In genomic region chr4:176753049-176753448, GRCh38 we compare ENCODE assay signal across 12 cellular contexts. TPM values are rescaled to one million over a fixed set of nuclear protein-coding genes. Genes with fewer than 3 reads are reported as not detected.
DNase-seq lines count a peak whose midpoint lies in the region; ATAC-seq and TF ChIP-seq lines count a peak whose summit lies in the region.
"Had no signal": no experiment of that assay in that cellular context is flagged by ENCODE, and none has a peak within 500 bp of the region (broad histone marks: within the 10 kb centered on the region; RNA-seq: fewer than 3 reads in every experiment).

No MANE protein-coding gene starts in this region.

- TF ChIP-seq CTCF in HFFc6 (IDR thresholded peaks at IDR 0.05): no peak

- H3K27ac Mint-ChIP-seq in HFFc6: peak overlapping the region; percentile 79
- H3K27ac Mint-ChIP-seq: activated CD4-positive, alpha-beta T cell treated with anti-CD3 and anti-CD28 coated beads for 36 hours; naive thymus-derived CD8-positive, alpha-beta T cell had no signal

- peaks cover 15% of the 10 kb centered on the region for H3K27me3 Mint-ChIP-seq in HFFc6 (ENCODE audit: insufficient read depth)
- H3K27me3 Mint-ChIP-seq: activated CD4-positive, alpha-beta T cell treated with anti-CD3 and anti-CD28 coated beads for 36 hours had no signal

- H3K4me3 Mint-ChIP-seq in HFFc6: peak overlapping the region; percentile 50
- H3K4me3 Mint-ChIP-seq: activated CD4-positive, alpha-beta T cell treated with anti-CD3 and anti-CD28 coated beads for 36 hours; naive thymus-derived CD8-positive, alpha-beta T cell had no signal

- DNase-seq in A172 (ENCODE audit: low spot score) (peak; percentile 58), HFFc6 (peak; percentile 91), amniotic stem cell (lab: John Stamatoyannopoulos, UW) (peak; percentile 75), glomerular visceral epithelial cell (ENCODE audit: extremely low spot score) (peak; percentile 46), KG1 (lab: John Stamatoyannopoulos, UW) (no peak), NCI-H524 (lab: John Stamatoyannopoulos, UW) (no peak)
- DNase-seq: activated CD4-positive, alpha-beta T cell treated with anti-CD3 and anti-CD28 coated beads for 36 hours; dorsolateral prefrontal cortex; naive thymus-derived CD8-positive, alpha-beta T cell had no signal

- no peak for ATAC-seq in GM21717 (IDR thresholded peaks at IDR 0.05; ENCODE audit: unreplicated experiment)
- ATAC-seq in GM19452 (IDR thresholded peaks at IDR 0.05; ENCODE audit: unreplicated experiment): no peak
- ATAC-seq: activated CD4-positive, alpha-beta T cell treated with anti-CD3 and anti-CD28 coated beads for 36 hours; HCT116; naive thymus-derived CD8-positive, alpha-beta T cell had no signal

- peaks cover 35% of the 10 kb centered on the region for H3K36me3 Mint-ChIP-seq in HFFc6 (ENCODE audit: low read depth)
- H3K36me3 Mint-ChIP-seq: naive thymus-derived CD8-positive, alpha-beta T cell had no signal

- H3K4me1 Mint-ChIP-seq in HFFc6 (ENCODE audit: low read depth): peaks cover 84% of the 10 kb centered on the region
- H3K4me1 Mint-ChIP-seq: activated CD4-positive, alpha-beta T cell treated with anti-CD3 and anti-CD28 coated beads for 36 hours; naive thymus-derived CD8-positive, alpha-beta T cell had no signal

- no peaks in the 10 kb centered on the region for H3K9me3 Mint-ChIP-seq in HFFc6
- H3K9me3 Mint-ChIP-seq: naive thymus-derived CD8-positive, alpha-beta T cell had no signal

RNA-seq across cellular contexts. Expression of gene VEGFC, which starts 39.7 kb away (rescaled TPM):
- total RNA-seq in A172 (2014; rRNA removed; shearing (Covaris generic)): 39.3 and 42.8 TPM in 2 replicates
- total RNA-seq in HFFc6 (2021; fragmentation: NEBNext Ultra II Directional; extraction: Animal tissue kit (Norgen Biotek cat#: 25700)): 100 to 1,000 TPM; 323 to 374 (median 351) TPM
- total RNA-seq: activated CD4-positive, alpha-beta T cell treated with anti-CD3 and anti-CD28 coated beads for 36 hours; naive thymus-derived CD8-positive, alpha-beta T cell had no signal

Comparison
In these comparisons a context has a peak if more than half of its experiments do, and no peak if none do; other contexts are left out.
1. DNase-seq: peak in A172 (single experiment), HFFc6 (single experiment), amniotic stem cell (single experiment) and glomerular visceral epithelial cell (single experiment); none in KG1 (single experiment) and NCI-H524 (0 of 2).